ENCODE assay signal across 8 cellular contexts in the genomic region with DNA sequence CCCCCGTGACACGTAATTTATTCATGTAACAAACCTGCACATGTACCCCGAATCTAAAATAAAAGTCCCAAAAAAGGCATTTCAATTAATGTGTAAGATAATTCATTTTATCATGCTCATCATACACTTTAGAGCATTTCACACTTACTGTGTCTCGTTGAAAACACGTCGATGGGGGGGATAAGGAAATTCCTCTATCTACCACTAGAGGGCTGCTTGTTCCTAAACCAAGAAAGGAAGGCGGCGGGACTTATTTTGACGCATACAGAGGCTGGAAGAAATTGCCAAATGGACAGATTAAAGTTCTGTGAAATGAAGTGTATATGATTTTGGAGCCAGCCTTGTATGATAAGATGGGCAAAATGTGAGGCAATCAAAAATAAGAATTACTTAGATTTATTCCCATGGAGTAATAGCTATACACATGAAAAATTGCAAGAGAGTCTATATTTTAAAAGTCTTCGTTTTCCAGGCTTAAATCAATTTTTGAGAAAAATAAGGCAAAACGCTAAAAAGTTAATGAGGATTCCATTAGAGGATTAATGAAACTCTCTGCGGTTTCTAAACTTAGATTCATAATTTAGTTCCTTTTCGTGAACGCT.
DNase-seq lines count a peak whose midpoint lies in the region; ATAC-seq, FAIRE-seq and TF ChIP-seq lines count a peak whose summit lies in the region.

No MANE protein-coding gene starts in this region.

- H2AFZ ChIP-seq in fibroblast of lung (ENCODE audit: low read length): no peak overlapping the region

- H3K36me3 ChIP-seq in RWPE2 (ENCODE audit: low read depth) (no peaks in the 10 kb centered on the region), fibroblast of lung (ENCODE audit: control insufficient read depth, insufficient read depth, low read length) (no peaks in the 10 kb centered on the region), pancreas (no peaks in the 10 kb centered on the region)

- H3K4me1 ChIP-seq in RWPE2 (ENCODE audit: insufficient read depth, poor library complexity, severe bottlenecking): no peaks in the 10 kb centered on the region
- H3K4me1 ChIP-seq in fibroblast of lung (ENCODE audit: control insufficient read depth, extremely low read depth, insufficient read depth, low read length): no peaks in the 10 kb centered on the region
- H3K4me1 ChIP-seq in pancreas: no peaks in the 10 kb centered on the region

- H3K4me3 ChIP-seq in RWPE2 (ENCODE audit: severe bottlenecking) (no peak overlapping the region), fibroblast of lung (replicated peaks in 1 of 4; ENCODE audit: control extremely low read depth in 1 of 4, insufficient read depth in 1 of 4, low read depth in 3 of 4, low read length in 4 of 4) (peak overlapping the region in 1 of 4 experiments; percentile 29), pancreas (no peak overlapping the region)

- no peak overlapping the region for H3K4me2 ChIP-seq in fibroblast of lung (ENCODE audit: extremely low read depth, insufficient read depth, low read length)

- 41 to 45% methylated on average over 14 of the region's 14 CpGs for WGBS in pancreas, 2 donors

- H4K20me1 ChIP-seq in fibroblast of lung (ENCODE audit: control insufficient read depth, extremely low read depth, insufficient read depth, low read length): no peaks in the 10 kb centered on the region

- no peak overlapping the region for H3K27ac ChIP-seq in RWPE2 (ENCODE audit: poor library complexity, severe bottlenecking)
- no peak overlapping the region for H3K27ac ChIP-seq in fibroblast of lung (ENCODE audit: insufficient read depth, low read length)
- H3K27ac ChIP-seq in pancreas: no peak overlapping the region

- no peaks in the 10 kb centered on the region for H3K79me2 ChIP-seq in fibroblast of lung (ENCODE audit: control insufficient read depth, insufficient read depth, low read length)

- peak; percentile 91 for TF ChIP-seq CTCF in RWPE2 (IDR thresholded peaks at IDR 0.05; ENCODE audit: poor library complexity, severe bottlenecking)
- TF ChIP-seq CTCF in fibroblast of lung (conservative IDR thresholded peaks at IDR 0.05 in 1 of 2, IDR thresholded peaks at IDR 0.05 in 1 of 2; ENCODE audit: low read depth in 1 of 2, low read length in 2 of 2): peak; percentile 82 to 93
- TF ChIP-seq CTCF in pancreas (IDR thresholded peaks at IDR 0.05): peak; percentile 49 to 83 (median 62)

- intact Hi-C loops in pancreas (cut with DNase I): no loop called here

- ATAC-seq in HG02885 (IDR thresholded peaks at IDR 0.05; ENCODE audit: poor library complexity, unreplicated experiment) (peak; percentile 75), RWPE2 (ENCODE audit: low read depth) (0 out of 3 replicates have a peak, but pooled peaks have one; percentile 50), pancreas (peak; percentile 56 to 83 (median 72)), GM21360 (IDR thresholded peaks at IDR 0.05; ENCODE audit: unreplicated experiment) (no peak)

- H3K27me3 ChIP-seq in RWPE2 (ENCODE audit: insufficient read depth, poor library complexity, severe bottlenecking) (no peaks in the 10 kb centered on the region), fibroblast of lung (ENCODE audit: control insufficient read depth, insufficient read depth, low read length) (no peaks in the 10 kb centered on the region), pancreas (no peaks in the 10 kb centered on the region)

- DNase-seq in NCI-H748 (lab: John Stamatoyannopoulos, UW; ENCODE audit: unreplicated experiment) (peak; percentile 49), NCI-H748 treated with DMSO at 0.1 percent for 48 hours (lab: John Stamatoyannopoulos, UW) (no peak), RWPE2 (ENCODE audit: low spot score) (no peak), fibroblast of lung (ENCODE audit: low read depth in 2 of 2) (peak; percentile 34 to 81), pancreas (peak in 3 of 6 donors; percentile 19 to 50 (median 20)), NCI-H187 treated with DMSO at 0.1 percent for 48 hours (lab: John Stamatoyannopoulos, UW) (no peak)

- H3K9me3 ChIP-seq in RWPE2 (ENCODE audit: severe bottlenecking) (no peaks in the 10 kb centered on the region), fibroblast of lung (ENCODE audit: control insufficient read depth, insufficient read depth, low read depth, low read length) (no peaks in the 10 kb centered on the region), pancreas (no peaks in the 10 kb centered on the region)

- no peak overlapping the region for H3K9ac ChIP-seq in fibroblast of lung (ENCODE audit: insufficient read depth, low read length)

- FAIRE-seq in pancreas (lab: Jason Lieb, UNC): peak; percentile 49

Comparison
In these comparisons a context has a peak if more than half of its experiments do, and no peak if none do; other contexts are left out.
1. DNase-seq: peak in NCI-H748 (single experiment) and fibroblast of lung (2 of 2); none in NCI-H748 treated with DMSO at 0.1 percent for 48 hours (single experiment), RWPE2 (single experiment) and NCI-H187 treated with DMSO at 0.1 percent for 48 hours (single experiment).
2. Peak in every context shown above with its lines, with median percentiles within 50 percentile points of each other: CTCF ChIP-seq.